Comparison of ENCODE assay signal across 1 cellular context in genomic region chr3:106827515-106828213, GRCh38.
TF ChIP-seq lines count a peak whose summit lies in the region.

No MANE protein-coding gene starts in this region.

TF ChIP-seq in GM23338, 12 proteins besides CTCF, POLR2A, EP300 and RAD21 (continued from another document):
- TF ChIP-seq ZNF462 (CRISPR knock-in tag; IDR thresholded peaks at IDR 0.05) = no peak
